9 cellular contexts compared by ENCODE assay signal in the genomic region with DNA sequence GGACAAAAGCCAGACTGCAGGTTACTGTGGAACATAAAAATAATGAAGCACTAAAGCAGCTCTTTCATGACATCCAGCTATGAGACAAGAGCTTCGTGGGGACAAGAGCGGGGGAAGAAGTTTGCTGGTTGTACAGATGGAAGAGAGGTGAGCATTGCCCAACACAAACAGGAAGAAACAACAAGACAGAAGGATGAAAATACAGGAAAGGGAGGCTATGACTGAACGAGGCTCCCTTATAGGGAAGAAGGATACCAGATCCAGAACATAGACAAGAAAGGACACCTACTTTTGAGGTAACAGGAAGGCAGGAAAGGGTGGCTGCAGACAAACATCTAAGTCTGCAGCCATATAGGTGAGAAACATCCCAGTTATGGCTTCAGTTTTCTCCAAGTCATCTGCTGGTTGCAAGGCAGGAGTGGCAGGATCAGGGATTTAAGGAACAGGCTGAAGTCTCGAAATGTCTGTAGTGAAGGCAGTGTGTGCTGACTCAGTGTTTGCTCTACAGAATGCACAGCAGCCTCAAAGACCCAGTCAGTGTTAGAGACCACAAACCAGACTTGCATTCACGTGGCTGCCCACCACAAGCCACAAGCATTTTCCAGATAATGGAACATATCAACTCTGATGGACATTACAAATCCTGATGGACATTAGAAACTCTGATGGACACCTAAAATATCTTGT. TPM values are rescaled to one million over a fixed set of nuclear protein-coding genes. Genes with fewer than 3 reads are reported as not detected.
DNase-seq lines count a peak whose midpoint lies in the region; ATAC-seq and TF ChIP-seq lines count a peak whose summit lies in the region.
"Had no signal": no experiment of that assay in that cellular context is flagged by ENCODE, and none has a peak within 500 bp of the region (broad histone marks: within the 10 kb centered on the region; RNA-seq: fewer than 3 reads in every experiment).

No MANE protein-coding gene starts in this region.

- peaks cover 18% of the 10 kb centered on the region for H3K27me3 Mint-ChIP-seq in activated T-helper 17 cell treated with anti-CD3 and anti-CD28 coated beads, Interleukin-2, amount 50 U/mL, for 72 hours

- ATAC-seq in activated T-helper 17 cell treated with anti-CD3 and anti-CD28 coated beads, Interleukin-2, amount 50 U/mL, for 72 hours (replicated peaks), result no peak
- ATAC-seq in GM18907 (IDR thresholded peaks at IDR 0.05; ENCODE audit: unreplicated experiment), result no peak
- ATAC-seq in HG03571 (IDR thresholded peaks at IDR 0.05; ENCODE audit: unreplicated experiment), result no peak

- POLR2A ChIA-PET in HEK293 (lab: Yijun Ruan, JAX), result no interaction called here

- CTCF ChIA-PET in HEK293 (lab: Yijun Ruan, JAX), result interaction anchor here (1.3 kb wide), 1 partner anchor 111 kb away, joined by 3 read pairs; the partner anchor contains the start of gene SLC25A1

- TF ChIP-seq CTCF in HEK293 (tag by site-specific recombination; IDR thresholded peaks at IDR 0.05) (no peak), MM.1S (IDR thresholded peaks at IDR 0.05; ENCODE audit: low read length) (no peak)

- H3K4me2 ChIP-seq in MM.1S (ENCODE audit: low read depth, low read length), result no peak overlapping the region

- DNase-seq in AG08396 (ENCODE audit: low spot score) (peak; percentile 60), kidney glomerular epithelial cell (lab: John Stamatoyannopoulos, UW) (peak; percentile 56), caudate nucleus (lab: John Stamatoyannopoulos, UW) (no peak), MM.1S (no peak)
- DNase-seq: NCI-H1048 had no signal

- H3K36me3 ChIP-seq in HEK293 (ENCODE audit: control insufficient read depth in 2 of 2, insufficient read depth in 1 of 2, low read length in 2 of 2) (peaks cover 0 to 3% of the 10 kb centered on the region in 2 experiments; a peak in 1 of 3 replicates), MM.1S (replicated peaks; ENCODE audit: insufficient read depth, low read length) (no peaks in the 10 kb centered on the region)

- H3K4me1 ChIP-seq in HEK293 (ENCODE audit: control insufficient read depth, insufficient read depth, low read length) (peaks cover 3% of the 10 kb centered on the region; the same call in 1 of the 2 replicates), MM.1S (ENCODE audit: low read length) (peaks cover 22% of the 10 kb centered on the region)

- no peaks in the 10 kb centered on the region for H3K9me2 ChIP-seq in MM.1S (replicated peaks; ENCODE audit: insufficient read depth, low read length)

- peaks cover 6% of the 10 kb centered on the region for H3K27me3 ChIP-seq in MM.1S (replicated peaks; ENCODE audit: insufficient read depth, low read length)

- H2AFZ ChIP-seq in MM.1S (ENCODE audit: low read length), result no peak overlapping the region

- H3K9me3 Mint-ChIP-seq in activated T-helper 17 cell treated with anti-CD3 and anti-CD28 coated beads, Interleukin-2, amount 50 U/mL, for 72 hours, result no peaks in the 10 kb centered on the region

- peaks cover 7% of the 10 kb centered on the region for H3K4me1 Mint-ChIP-seq in activated T-helper 17 cell treated with anti-CD3 and anti-CD28 coated beads, Interleukin-2, amount 50 U/mL, for 72 hours

- no peak overlapping the region for H3K27ac Mint-ChIP-seq in activated T-helper 17 cell treated with anti-CD3 and anti-CD28 coated beads, Interleukin-2, amount 50 U/mL, for 72 hours

- H3K9me3 ChIP-seq in HEK293 (ENCODE audit: control insufficient read depth, insufficient read depth, low read depth, low read length) (no peaks in the 10 kb centered on the region), MM.1S (replicated peaks; ENCODE audit: insufficient read depth, low read length) (no peaks in the 10 kb centered on the region)

- no peaks in the 10 kb centered on the region for H3K36me3 Mint-ChIP-seq in activated T-helper 17 cell treated with anti-CD3 and anti-CD28 coated beads, Interleukin-2, amount 50 U/mL, for 72 hours (ENCODE audit: low read depth)

- no peak overlapping the region for H3K27ac ChIP-seq in HEK293 (ENCODE audit: extremely low read depth, low read depth, low read length)
- H3K27ac ChIP-seq in caudate nucleus (ENCODE audit: low read depth, low read length), result no peak overlapping the region
- H3K27ac ChIP-seq in MM.1S (ENCODE audit: low read length), result no peak overlapping the region

- no peaks in the 10 kb centered on the region for H4K20me1 ChIP-seq in MM.1S (ENCODE audit: insufficient read depth, low read length)

- no peak overlapping the region for H3K4me3 ChIP-seq in HEK293 (ENCODE audit: low read depth, low read length)
- no peak overlapping the region for H3K4me3 ChIP-seq in MM.1S (ENCODE audit: low read length)

- no peaks in the 10 kb centered on the region for H3F3A ChIP-seq in MM.1S (ENCODE audit: insufficient read depth, low read length)

- H3K4me3 Mint-ChIP-seq in activated T-helper 17 cell treated with anti-CD3 and anti-CD28 coated beads, Interleukin-2, amount 50 U/mL, for 72 hours, result peak overlapping the region; percentile 17

- no peak overlapping the region for H3K9ac ChIP-seq in MM.1S (ENCODE audit: low read length)

- no peaks in the 10 kb centered on the region for H3K79me2 ChIP-seq in MM.1S (ENCODE audit: low read length)

TF ChIP-seq in HEK293, 187 proteins besides CTCF, POLR2A, EP300 and RAD21:
- TF ChIP-seq SP3 (tag by site-specific recombination; IDR thresholded peaks at IDR 0.05), result no peak
- peak; percentile 49; the same call in 1 of the 2 replicates for TF ChIP-seq ZNF600 (tag by site-specific recombination; IDR thresholded peaks at IDR 0.05)

RNA-seq across cellular contexts. Expression of gene CLTCL1, which starts 1.9 kb away (rescaled TPM):
- 1 to 10 TPM in 1 of 2 donors, under 1 TPM in 1; 0.86 to 2.0 TPM for total RNA-seq in activated T-helper 17 cell treated with anti-CD3 and anti-CD28 coated beads, Interleukin-2, amount 50 U/mL, for 72 hours

Comparison
In these comparisons a context has a peak if more than half of its experiments do, and no peak if none do; other contexts are left out.
1. DNase-seq: peak in AG08396 (single experiment) and kidney glomerular epithelial cell (single experiment); none in caudate nucleus (0 of 61) and MM.1S (single experiment).